8 cellular contexts compared by ENCODE assay signal in the genomic region with DNA sequence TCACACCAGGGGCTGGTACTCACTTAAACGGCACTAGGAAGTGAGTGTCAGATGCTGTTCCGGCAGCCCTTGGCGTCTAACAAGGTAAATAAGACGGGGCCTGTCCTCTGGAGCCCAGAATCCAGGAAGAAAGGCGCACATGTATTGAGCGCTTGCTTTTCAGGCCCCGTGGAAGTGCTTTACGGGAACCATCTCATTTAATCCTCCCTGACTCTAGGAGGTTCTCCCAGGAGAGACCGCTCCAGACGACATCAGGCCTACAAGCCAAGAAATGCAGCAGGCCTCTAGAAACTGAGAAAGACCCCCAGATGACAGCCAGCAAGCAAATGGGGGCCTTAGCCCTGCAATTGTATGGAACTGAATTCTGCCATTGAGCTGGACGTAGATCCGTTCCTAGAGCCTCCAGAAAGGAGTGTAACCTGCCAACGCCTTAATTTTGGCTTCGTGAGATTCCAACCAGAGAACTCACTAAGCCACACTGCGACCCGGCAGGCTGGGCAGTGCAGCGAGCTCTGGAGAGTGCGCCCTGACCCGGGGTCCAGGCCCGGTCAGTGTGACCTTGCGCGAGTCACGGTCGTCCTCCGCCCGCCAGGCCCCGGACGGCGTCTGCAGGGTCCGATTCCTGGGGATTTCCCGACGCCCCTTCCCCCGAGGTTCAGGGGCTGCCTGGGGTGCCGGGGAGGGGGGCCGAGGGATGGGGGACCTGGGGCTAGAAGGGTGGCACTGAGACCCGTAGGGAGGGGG. TPM values are rescaled to one million over a fixed set of nuclear protein-coding genes. Genes with fewer than 3 reads are reported as not detected.
DNase-seq lines count a peak whose midpoint lies in the region; ATAC-seq and TF ChIP-seq lines count a peak whose summit lies in the region.

No MANE protein-coding gene starts in this region.

- H3K36me3 ChIP-seq in BLaER1 treated with 17β-estradiol and CSF1 and Interleukin-3, amounts not matched to agents 10 nM and 100 nM: peaks cover 12 to 29% (median 26%) of the 10 kb centered on the region in 11 experiments
- H3K36me3 ChIP-seq in HEK293 (ENCODE audit: control insufficient read depth in 2 of 2, insufficient read depth in 1 of 2, low read length in 2 of 2): peaks cover 0 to 24% of the 10 kb centered on the region in 2 experiments; a peak in 2 of 3 replicates

- H3K27me3 Mint-ChIP-seq in brain (peaks cover 28% of the 10 kb centered on the region), nephron progenitor cell (ENCODE audit: low read depth, poor library complexity) (peaks cover 85% of the 10 kb centered on the region)

- H3K9me3 ChIP-seq in BLaER1 treated with 17β-estradiol and CSF1 and Interleukin-3, amounts not matched to agents 10 nM and 100 nM (replicated peaks in 1 of 11): no peaks in the 10 kb centered on the region
- no peaks in the 10 kb centered on the region for H3K9me3 ChIP-seq in HEK293 (ENCODE audit: control insufficient read depth, insufficient read depth, low read depth, low read length)

- H3K4me3 Mint-ChIP-seq in brain (peak overlapping the region; percentile 60 to 81 (median 77)), nephron progenitor cell (peak overlapping the region; percentile 63)

- DNase-seq in nephron progenitor cell: no peak
- no peak for DNase-seq in hepatic stellate cell (ENCODE audit: low spot score)
- DNase-seq in stimulated activated naive CD4-positive, alpha-beta T cell treated with Interleukin-2 at 50 U/mL for 16 hours (lab: John Stamatoyannopoulos, UW): no peak

- H3K27ac Mint-ChIP-seq in brain (peak overlapping the region in 3 of 5 experiments; percentile 39 to 68 (median 41)), nephron progenitor cell (no peak overlapping the region)

- ATAC-seq in GM21529 (IDR thresholded peaks at IDR 0.05; ENCODE audit: unreplicated experiment) (no peak), HG02678 (IDR thresholded peaks at IDR 0.05; ENCODE audit: unreplicated experiment) (no peak)

- peaks cover 0 to 5% (median 0%) of the 10 kb centered on the region in 5 experiments for H3K9me3 Mint-ChIP-seq in brain
- H3K9me3 Mint-ChIP-seq in nephron progenitor cell: no peaks in the 10 kb centered on the region

- H4K20me1 ChIP-seq in BLaER1 treated with 17β-estradiol and CSF1 and Interleukin-3, amounts not matched to agents 10 nM and 100 nM: peaks cover 5 to 34% (median 25%) of the 10 kb centered on the region in 11 experiments; a peak in 20 of 22 replicates

- peaks cover 24 to 33% (median 28%) of the 10 kb centered on the region in 10 experiments for H3K4me1 ChIP-seq in BLaER1 treated with 17β-estradiol and CSF1 and Interleukin-3, amounts not matched to agents 10 nM and 100 nM
- peaks cover 7% of the 10 kb centered on the region; the same call in 1 of the 2 replicates for H3K4me1 ChIP-seq in HEK293 (ENCODE audit: control insufficient read depth, insufficient read depth, low read length)

- POLR2A ChIA-PET in HEK293 (lab: Yijun Ruan, JAX): no interaction called here

- peak overlapping the region; percentile 70 to 92 (median 86); a peak in 19 of 20 replicates for H3K4me3 ChIP-seq in BLaER1 treated with 17β-estradiol and CSF1 and Interleukin-3, amounts not matched to agents 10 nM and 100 nM
- H3K4me3 ChIP-seq in HEK293 (ENCODE audit: low read depth, low read length): peak overlapping the region; percentile 70

- TF ChIP-seq CTCF in HEK293 (tag by site-specific recombination; IDR thresholded peaks at IDR 0.05) (no peak), brain (conservative IDR thresholded peaks at IDR 0.05) (no peak), nephron progenitor cell (IDR thresholded peaks at IDR 0.05) (no peak)

- H3K27me3 ChIP-seq in BLaER1 treated with 17β-estradiol and CSF1 and Interleukin-3, amounts not matched to agents 10 nM and 100 nM: no peaks in the 10 kb centered on the region

- peak overlapping the region; percentile 77 to 97 (median 89); a peak in 19 of 22 replicates for H3K9ac ChIP-seq in BLaER1 treated with 17β-estradiol and CSF1 and Interleukin-3, amounts not matched to agents 10 nM and 100 nM

- H3K4me1 Mint-ChIP-seq in brain: peaks cover 25% of the 10 kb centered on the region
- no peaks in the 10 kb centered on the region for H3K4me1 Mint-ChIP-seq in nephron progenitor cell

- peaks cover 19% of the 10 kb centered on the region for H3K36me3 Mint-ChIP-seq in brain
- no peaks in the 10 kb centered on the region for H3K36me3 Mint-ChIP-seq in nephron progenitor cell (ENCODE audit: low read depth)

- H3K27ac ChIP-seq in BLaER1 treated with 17β-estradiol and CSF1 and Interleukin-3, amounts not matched to agents 10 nM and 100 nM: peak overlapping the region in 10 of 11 experiments; percentile 67 to 96 (median 89); a peak in 18 of 22 replicates
- H3K27ac ChIP-seq in HEK293 (ENCODE audit: extremely low read depth, low read depth, low read length): no peak overlapping the region; the same call in 1 of the 2 replicates

- CTCF ChIA-PET in HEK293 (lab: Yijun Ruan, JAX): no interaction called here

- peak overlapping the region; percentile 59 to 99 (median 95); a peak in 21 of 22 replicates for H3K4me2 ChIP-seq in BLaER1 treated with 17β-estradiol and CSF1 and Interleukin-3, amounts not matched to agents 10 nM and 100 nM

TF ChIP-seq in HEK293, 187 proteins besides CTCF, POLR2A, EP300 and RAD21:
- TF ChIP-seq ZNF214 (tag by site-specific recombination; IDR thresholded peaks at IDR 0.05; ENCODE audit: borderline replicate concordance) (no peak), SP2 (tag by site-specific recombination; IDR thresholded peaks at IDR 0.05) (no peak), ZNF792 (tag by site-specific recombination; IDR thresholded peaks at IDR 0.05) (no peak), KLF10 (tag by site-specific recombination; IDR thresholded peaks at IDR 0.05) (no peak), ZNF112 (tag by site-specific recombination; IDR thresholded peaks at IDR 0.05) (no peak), ZNF701 (tag by site-specific recombination; IDR thresholded peaks at IDR 0.05) (no peak), HOXC10 (CRISPR knock-in tag; IDR thresholded peaks at IDR 0.05) (no peak), ZNF416 (tag by site-specific recombination; IDR thresholded peaks at IDR 0.05) (no peak), ZSCAN23 (tag by site-specific recombination; IDR thresholded peaks at IDR 0.05) (no peak), ZNF292 (tag by site-specific recombination; IDR thresholded peaks at IDR 0.05; ENCODE audit: borderline replicate concordance, low read depth) (no peak), ZNF664 (tag by site-specific recombination; IDR thresholded peaks at IDR 0.05) (peak; percentile 78)
- TF ChIP-seq, protein P1, sequence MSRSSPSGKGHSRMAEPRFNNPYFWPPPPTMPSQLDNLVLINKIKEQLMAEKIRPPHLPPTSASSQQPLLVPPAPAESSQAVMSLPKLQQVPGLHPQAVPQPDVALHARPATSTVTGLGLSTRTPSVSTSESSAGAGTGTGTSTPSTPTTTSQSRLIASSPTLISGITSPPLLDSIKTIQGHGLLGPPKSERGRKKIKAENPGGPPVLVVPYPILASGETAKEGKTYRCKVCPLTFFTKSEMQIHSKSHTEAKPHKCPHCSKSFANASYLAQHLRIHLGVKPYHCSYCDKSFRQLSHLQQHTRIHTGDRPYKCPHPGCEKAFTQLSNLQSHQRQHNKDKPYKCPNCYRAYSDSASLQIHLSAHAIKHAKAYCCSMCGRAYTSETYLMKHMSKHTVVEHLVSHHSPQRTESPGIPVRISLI (tag by site-specific recombination; IDR thresholded peaks at IDR 0.05): no peak
- TF ChIP-seq, protein P2, sequence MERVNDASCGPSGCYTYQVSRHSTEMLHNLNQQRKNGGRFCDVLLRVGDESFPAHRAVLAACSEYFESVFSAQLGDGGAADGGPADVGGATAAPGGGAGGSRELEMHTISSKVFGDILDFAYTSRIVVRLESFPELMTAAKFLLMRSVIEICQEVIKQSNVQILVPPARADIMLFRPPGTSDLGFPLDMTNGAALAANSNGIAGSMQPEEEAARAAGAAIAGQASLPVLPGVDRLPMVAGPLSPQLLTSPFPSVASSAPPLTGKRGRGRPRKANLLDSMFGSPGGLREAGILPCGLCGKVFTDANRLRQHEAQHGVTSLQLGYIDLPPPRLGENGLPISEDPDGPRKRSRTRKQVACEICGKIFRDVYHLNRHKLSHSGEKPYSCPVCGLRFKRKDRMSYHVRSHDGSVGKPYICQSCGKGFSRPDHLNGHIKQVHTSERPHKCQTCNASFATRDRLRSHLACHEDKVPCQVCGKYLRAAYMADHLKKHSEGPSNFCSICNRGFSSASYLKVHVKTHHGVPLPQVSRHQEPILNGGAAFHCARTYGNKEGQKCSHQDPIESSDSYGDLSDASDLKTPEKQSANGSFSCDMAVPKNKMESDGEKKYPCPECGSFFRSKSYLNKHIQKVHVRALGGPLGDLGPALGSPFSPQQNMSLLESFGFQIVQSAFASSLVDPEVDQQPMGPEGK (tag by site-specific recombination; IDR thresholded peaks at IDR 0.05): 0 out of 2 replicates have a peak, but pooled peaks have one; percentile 4
- TF ChIP-seq, protein P3, sequence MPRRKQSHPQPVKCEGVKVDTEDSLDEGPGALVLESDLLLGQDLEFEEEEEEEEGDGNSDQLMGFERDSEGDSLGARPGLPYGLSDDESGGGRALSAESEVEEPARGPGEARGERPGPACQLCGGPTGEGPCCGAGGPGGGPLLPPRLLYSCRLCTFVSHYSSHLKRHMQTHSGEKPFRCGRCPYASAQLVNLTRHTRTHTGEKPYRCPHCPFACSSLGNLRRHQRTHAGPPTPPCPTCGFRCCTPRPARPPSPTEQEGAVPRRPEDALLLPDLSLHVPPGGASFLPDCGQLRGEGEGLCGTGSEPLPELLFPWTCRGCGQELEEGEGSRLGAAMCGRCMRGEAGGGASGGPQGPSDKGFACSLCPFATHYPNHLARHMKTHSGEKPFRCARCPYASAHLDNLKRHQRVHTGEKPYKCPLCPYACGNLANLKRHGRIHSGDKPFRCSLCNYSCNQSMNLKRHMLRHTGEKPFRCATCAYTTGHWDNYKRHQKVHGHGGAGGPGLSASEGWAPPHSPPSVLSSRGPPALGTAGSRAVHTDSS (tag by site-specific recombination; IDR thresholded peaks at IDR 0.05): no peak

RNA-seq across cellular contexts. Expression of a gene that starts 0.5 kb away (rescaled TPM):
- polyA plus RNA-seq in brain (ENCODE audit: insufficient read depth, low read depth, low replicate concordance): 98.9 TPM

RNA-seq across cellular contexts. Expression of a gene that starts 14.5 kb away (rescaled TPM):
- 111 TPM for polyA plus RNA-seq in brain (ENCODE audit: insufficient read depth, low read depth, low replicate concordance)

RNA-seq across cellular contexts. Expression of a gene that starts 14.9 kb away (rescaled TPM):
- 18.1 TPM for polyA plus RNA-seq in brain (ENCODE audit: insufficient read depth, low read depth, low replicate concordance)

RNA-seq across cellular contexts. Expression of a gene that starts 28.2 kb away (rescaled TPM):
- 5.6 TPM for polyA plus RNA-seq in brain (ENCODE audit: insufficient read depth, low read depth, low replicate concordance)
